Comparison of ENCODE assay signal across 8 cellular contexts in genomic region chr17:56833023-56833811, GRCh38. TPM values are rescaled to one million over a fixed set of nuclear protein-coding genes. Genes with fewer than 3 reads are reported as not detected.
DNase-seq lines count a peak whose midpoint lies in the region; ATAC-seq, FAIRE-seq and TF ChIP-seq lines count a peak whose summit lies in the region.

No MANE protein-coding gene starts in this region.

- H3K9me3 ChIP-seq in HCT116 (ENCODE audit: control insufficient read depth in 1 of 2, insufficient read depth in 1 of 2, low read depth in 1 of 2, low read length in 2 of 2) (no peaks in the 10 kb centered on the region), iPS-18c (ENCODE audit: control insufficient read depth, insufficient read depth, low read length) (peaks cover 5% of the 10 kb centered on the region)

- peak overlapping the region; percentile 65 for H3K9ac ChIP-seq in HCT116 (ENCODE audit: low read length)

- in situ Hi-C loops in astrocyte of the cerebellum (cut with HindIII; ENCODE audit: low sequenced_read_pairs), result no loop called here

- H3K27ac ChIP-seq in HCT116 (ENCODE audit: low read depth, low read length) (peak overlapping the region; percentile 74), skin epidermis (peak overlapping the region in 20 of 21 experiments; percentile 14 to 86 (median 71))

- no peaks in the 10 kb centered on the region for H3K9me2 ChIP-seq in HCT116 (ENCODE audit: insufficient read depth)

- peak overlapping the region; percentile 88 for H3K4me3 Mint-ChIP-seq in T-helper 2 cell treated with Interferon-gamma antibody and Interleukin-4, amounts not matched to agents 5 μg/mL and 100 μg/mL, for 36 hours

- RAD21 ChIA-PET in HCT116 (lab: Charles Lee; ENCODE audit: low non-redundant PET in 1 of 2, low total read pairs in 2 of 2, uncharacterized antibody in 2 of 2, unreplicated experiment in 2 of 2), result interaction anchor here in 1 of 2 experiments (0.9 kb wide), 1 partner anchor 14 kb away, joined by 3 read pairs; no protein-coding TSS in a partner anchor

- no peaks in the 10 kb centered on the region for H3K9me3 Mint-ChIP-seq in T-helper 2 cell treated with Interferon-gamma antibody and Interleukin-4, amounts not matched to agents 5 μg/mL and 100 μg/mL, for 36 hours

- H3K27me3 Mint-ChIP-seq in T-helper 2 cell treated with Interferon-gamma antibody and Interleukin-4, amounts not matched to agents 5 μg/mL and 100 μg/mL, for 36 hours (ENCODE audit: low read depth), result no peaks in the 10 kb centered on the region

- H2AFZ ChIP-seq in HCT116 (ENCODE audit: low read depth, low read length, poor library complexity, severe bottlenecking), result peak overlapping the region; percentile 69

- H3K4me1 Mint-ChIP-seq in T-helper 2 cell treated with Interferon-gamma antibody and Interleukin-4, amounts not matched to agents 5 μg/mL and 100 μg/mL, for 36 hours (ENCODE audit: low read depth), result peaks cover 26% of the 10 kb centered on the region

- H4K20me1 ChIP-seq in HCT116 (ENCODE audit: insufficient read depth), result no peaks in the 10 kb centered on the region

- intact Hi-C loops in HCT116 (cut with micrococcal nuclease), result loop anchor here (1.0 to 10.0 kb wide), 2 partner anchors 81 to 252 kb away; partner anchors contain the start of genes AKAP1 and TRIM25

- BruUV-seq in HCT116 (replicated peaks; lab: Mats Ljungman, UMichigan), result no TSS peak

- no peak for TF ChIP-seq RAD21 in HCT116 (IDR thresholded peaks at IDR 0.05; ENCODE audit: low read depth)

- peak; percentile 83 for ATAC-seq in HCT116

- H3K4me2 ChIP-seq in HCT116 (ENCODE audit: low read length), result peak overlapping the region; percentile 83

- TF ChIP-seq CTCF in HCT116 (IDR thresholded peaks at IDR 0.05 in 2 of 3, conservative IDR thresholded peaks at IDR 0.05 in 1 of 3; ENCODE audit: borderline replicate concordance in 1 of 3, insufficient read depth in 1 of 3, low read depth in 2 of 3, low read length in 2 of 3), result no peak
- no peak for TF ChIP-seq CTCF in astrocyte of the cerebellum (IDR thresholded peaks at IDR 0.05; ENCODE audit: low read depth, low read length, missing control alignments)

- FAIRE-seq in GM12891 (lab: Jason Lieb, UNC), result no peak

- H3K4me1 ChIP-seq in HCT116 (ENCODE audit: control insufficient read depth in 1 of 2, insufficient read depth in 2 of 2, low read length in 2 of 2), result peaks cover 9 to 21% of the 10 kb centered on the region in 2 experiments

- H3K36me3 Mint-ChIP-seq in T-helper 2 cell treated with Interferon-gamma antibody and Interleukin-4, amounts not matched to agents 5 μg/mL and 100 μg/mL, for 36 hours (ENCODE audit: low read depth), result peaks cover 36% of the 10 kb centered on the region

- H3K79me2 ChIP-seq in HCT116 (ENCODE audit: insufficient read depth, low read length), result no peaks in the 10 kb centered on the region

- 0 out of 2 replicates have a peak, but pooled peaks have one; percentile 47 for TF ChIP-seq POLR2A in GM12891 (IDR thresholded peaks at IDR 0.05; ENCODE audit: low read depth, low read length)
- TF ChIP-seq POLR2A in HCT116 (IDR thresholded peaks at IDR 0.05; ENCODE audit: borderline replicate concordance, extremely low read depth, insufficient read depth, insufficient read length), result no peak

- H3K4me3 ChIP-seq in HCT116 (replicated peaks in 1 of 2; ENCODE audit: low read depth in 1 of 2, low read length in 2 of 2), result peak overlapping the region; percentile 63 to 65
- peak overlapping the region; percentile 63 for H3K4me3 ChIP-seq in astrocyte of the cerebellum (ENCODE audit: low read depth, low read length)
- H3K4me3 ChIP-seq in iPS-18c (ENCODE audit: insufficient read depth, low read depth, low read length), result peak overlapping the region; percentile 69
- peak overlapping the region; percentile 56 to 86 (median 65) for H3K4me3 ChIP-seq in skin epidermis

- DNase-seq in GM12891 (ENCODE audit: insufficient read length, low spot score) (peak; percentile 57), HCT116 (ENCODE audit: low read depth, low spot score) (peak; percentile 51), M059J (ENCODE audit: low read depth) (peak; percentile 65), astrocyte of the cerebellum (ENCODE audit: low read depth) (no peak), NCI-H1436 (lab: John Stamatoyannopoulos, UW) (no peak)
- peak; percentile 62 for DNase-seq in T-helper 2 cell treated with Interferon-gamma antibody and Interleukin-4, amounts not matched to agents 5 μg/mL and 100 μg/mL, for 36 hours (ENCODE audit: low spot score)

- H3K36me3 ChIP-seq in HCT116 (ENCODE audit: control insufficient read depth in 1 of 2, insufficient read depth in 2 of 2, low read length in 2 of 2), result no peaks in the 10 kb centered on the region

- POLR2A ChIA-PET in HCT116 (lab: Charles Lee), result interaction anchor here (1.3 to 1.4 kb wide), 2 partner anchors 47 to 81 kb away, joined by 3 to 4 read pairs; partner anchors contain the start of gene TRIM25

- peak overlapping the region; percentile 83 for H3K27ac Mint-ChIP-seq in T-helper 2 cell treated with Interferon-gamma antibody and Interleukin-4, amounts not matched to agents 5 μg/mL and 100 μg/mL, for 36 hours

- CTCF ChIA-PET in HCT116 (lab: Charles Lee), result interaction anchor here (1.8 kb wide), 1 partner anchor 14 kb away, joined by 11 read pairs; no protein-coding TSS in a partner anchor

- H3K27me3 ChIP-seq in HCT116 (ENCODE audit: insufficient read depth, low read length), result no peaks in the 10 kb centered on the region

TF ChIP-seq in GM12891, 5 proteins besides CTCF, POLR2A, EP300 and RAD21:
- no peak for TF ChIP-seq SPI1 (IDR thresholded peaks at IDR 0.05; ENCODE audit: low read depth, low read length)
- peak; percentile 55; the same call in 1 of the 2 replicates for TF ChIP-seq POLR2AphosphoS5 (IDR thresholded peaks at IDR 0.05; ENCODE audit: low read depth, low read length)

TF ChIP-seq in HCT116, 20 proteins besides CTCF, POLR2A, EP300 and RAD21:
- TF ChIP-seq ZFX (IDR thresholded peaks at IDR 0.05), result peak; percentile 52; the same call in 1 of the 2 replicates
- TF ChIP-seq POLR2AphosphoS5 (IDR thresholded peaks at IDR 0.05; ENCODE audit: low read depth, low read length), result peak; percentile 46
- TF ChIP-seq SIN3A (IDR thresholded peaks at IDR 0.05; ENCODE audit: low read depth), result no peak

RNA-seq across cellular contexts. Expression of gene C17orf67, which starts 0.5 kb away (rescaled TPM):
- polyA plus RNA-seq in GM12891 (2012; ENCODE audit: low read depth, missing spikeins), result 0.54 TPM
- 0.84 TPM for total RNA-seq in HCT116 (2021; ENCODE audit: unreplicated experiment)
- 0.53 and 0.59 TPM in 2 replicates for polyA plus RNA-seq in HCT116 (2012)
- total RNA-seq in M059J (2014; rRNA removed; shearing (Covaris generic)), result 0.32 TPM in 1 of 2 replicates, not detected in the other

RNA-seq across cellular contexts. Expression of gene DGKE, which starts 0.7 kb away (rescaled TPM):
- 4.0 TPM for polyA plus RNA-seq in GM12891 (2012; ENCODE audit: low read depth, missing spikeins)
- 5.2 TPM for total RNA-seq in HCT116 (2021; ENCODE audit: unreplicated experiment)
- 0.86 and 0.95 TPM in 2 replicates for polyA plus RNA-seq in HCT116 (2012)
- 0.25 and 0.81 TPM in 2 replicates for total RNA-seq in M059J (2014; rRNA removed; shearing (Covaris generic))

Comparison
In these comparisons a context has a peak if more than half of its experiments do, and no peak if none do; other contexts are left out.
1. DNase-seq: peak in GM12891 (single experiment), HCT116 (single experiment), M059J (single experiment) and T-helper 2 cell treated with Interferon-gamma antibody and Interleukin-4, amounts not matched to agents 5 μg/mL and 100 μg/mL, for 36 hours (single experiment); none in astrocyte of the cerebellum (single experiment) and NCI-H1436 (single experiment).
2. Peak in every context shown above with its lines, with median percentiles within 50 percentile points of each other: H3K4me3 ChIP-seq.